In the genomic region with DNA sequence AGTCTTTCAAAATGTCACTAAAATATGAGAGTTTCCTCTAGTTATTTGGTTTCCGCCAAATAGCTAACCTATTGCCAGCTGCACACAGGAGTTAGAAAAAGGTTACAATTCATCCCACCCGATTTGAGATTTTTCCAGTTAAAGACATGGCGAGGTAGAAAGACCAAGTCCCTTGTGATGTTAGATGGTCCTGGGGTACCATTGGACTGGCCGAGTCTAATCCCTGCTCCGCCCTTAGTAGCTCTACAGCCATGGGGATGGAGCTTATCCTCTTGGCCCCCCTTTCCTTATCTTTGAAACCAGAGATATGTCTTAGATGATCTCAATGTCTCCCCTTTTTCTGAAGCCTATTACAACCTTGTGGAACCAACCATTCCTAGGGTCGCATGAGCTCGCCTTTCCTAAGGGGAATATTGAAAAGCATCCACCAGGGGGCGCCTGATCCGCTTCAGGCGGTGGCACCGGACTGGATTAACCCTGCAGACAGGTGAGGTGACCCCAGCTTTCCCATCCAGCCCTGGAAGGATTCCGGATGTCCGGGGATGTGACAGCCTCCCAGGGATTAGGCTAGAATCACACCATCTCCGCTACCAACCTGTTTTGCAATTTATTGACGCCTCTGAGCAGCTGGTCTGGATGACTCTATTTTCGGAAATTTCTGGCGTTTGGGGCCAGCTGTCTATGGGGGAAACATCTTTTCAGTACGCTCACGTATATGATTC, we compare ENCODE assay signal across 8 cellular contexts.
A peak's percentile ranks its signal among the peaks of the same experiment; 100 is the strongest.
DNase-seq lines count a peak whose midpoint lies in the region; ATAC-seq and TF ChIP-seq lines count a peak whose summit lies in the region.

No MANE protein-coding gene starts in this region.

- ATAC-seq in HG02571 (IDR thresholded peaks at IDR 0.05; ENCODE audit: unreplicated experiment) = no peak

- H3K36me3 ChIP-seq in left ventricle myocardium inferior = no peaks in the 10 kb centered on the region
- no peaks in the 10 kb centered on the region for H3K36me3 ChIP-seq in spleen

- TF ChIP-seq CTCF in left ventricle myocardium inferior (IDR thresholded peaks at IDR 0.05; ENCODE audit: borderline replicate concordance) (peak; percentile 78), spleen (IDR thresholded peaks at IDR 0.05 in 8 of 11, conservative IDR thresholded peaks at IDR 0.05 in 3 of 11) (peak in 10 of 11 experiments; percentile 13 to 75 (median 64))

- H3K27ac ChIP-seq in left ventricle myocardium inferior (replicated peaks) (no peak overlapping the region), spleen (no peak overlapping the region)

- intact Hi-C loops in left ventricle myocardium inferior (cut with micrococcal nuclease) = loop anchor here (5.0 kb wide), 1 partner anchor 297 kb away; no protein-coding TSS in a partner anchor
- intact Hi-C loops in spleen (cut with DNase I; ENCODE audit: low total_unique reads) = loop anchor here (10.0 kb wide), 1 partner anchor 294 kb away; no protein-coding TSS in a partner anchor

- H3K4me1 ChIP-seq in left ventricle myocardium inferior (no peaks in the 10 kb centered on the region), spleen (no peaks in the 10 kb centered on the region)

- H3K9me3 ChIP-seq in left ventricle myocardium inferior (replicated peaks) (peaks cover 5% of the 10 kb centered on the region), spleen (peaks cover 0 to 7% (median 3%) of the 10 kb centered on the region in 8 donors)

- TF ChIP-seq POLR2A in spleen (IDR thresholded peaks at IDR 0.05) = no peak

- no peak overlapping the region for H3K4me3 ChIP-seq in Jurkat, Clone E6-1 (ENCODE audit: low read length)
- H3K4me3 ChIP-seq in left ventricle myocardium inferior = no peak overlapping the region
- H3K4me3 ChIP-seq in spleen = no peak overlapping the region

- H3K27me3 ChIP-seq in left ventricle myocardium inferior (ENCODE audit: low read depth) (peaks cover 80% of the 10 kb centered on the region), spleen (replicated peaks in 1 of 7) (peaks cover 0 to 42% (median 0%) of the 10 kb centered on the region in 7 donors)

- peak; percentile 83 for DNase-seq in DMS 273 (lab: John Stamatoyannopoulos, UW; ENCODE audit: unreplicated experiment)
- DNase-seq in Jurkat, Clone E6-1 (ENCODE audit: low read depth, low spot score) = peak; percentile 37
- peak; percentile 33 for DNase-seq in SK-N-DZ (ENCODE audit: low spot score)
- DNase-seq in activated naive CD4-positive, alpha-beta T cell (lab: John Stamatoyannopoulos, UW) = peak; percentile 22 to 42 (median 38)
- DNase-seq in left ventricle myocardium inferior = peak; percentile 26
- DNase-seq in spleen = no peak
- no peak for DNase-seq in GDM1 (lab: John Stamatoyannopoulos, UW)

- 43 to 58% (median 49%) methylated on average over 16 to 19 of the region's 19 CpGs for WGBS in spleen, 5 donors

Comparison
In these comparisons a context has a peak if more than half of its experiments do, and no peak if none do; other contexts are left out.
1. DNase-seq: peak in DMS 273 (single experiment), Jurkat, Clone E6-1 (single experiment), SK-N-DZ (single experiment), activated naive CD4-positive, alpha-beta T cell (4 of 4) and left ventricle myocardium inferior (single experiment); none in spleen (single experiment) and GDM1 (single experiment).